Comparison of ENCODE assay signal across 12 cellular contexts in the genomic region with DNA sequence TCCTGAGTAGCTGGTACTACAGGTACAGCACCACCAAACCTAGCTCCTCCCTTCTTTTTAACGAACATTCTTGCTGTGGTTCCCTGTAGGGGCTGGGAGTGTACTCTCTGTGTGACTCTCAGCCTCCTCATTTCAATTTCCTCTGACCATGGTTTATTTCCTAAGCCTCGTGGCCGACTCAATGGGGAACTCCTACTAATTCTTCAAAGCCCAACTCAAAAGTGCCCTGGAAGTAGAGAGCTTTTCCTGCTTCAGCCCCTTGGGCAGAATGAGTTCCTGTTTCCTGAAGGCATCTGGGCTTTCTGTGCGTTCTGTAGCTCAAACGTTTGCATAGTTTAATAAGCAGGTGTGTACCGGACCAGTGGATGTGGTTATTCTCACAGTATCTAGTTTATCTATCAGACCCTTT.
DNase-seq lines count a peak whose midpoint lies in the region; ATAC-seq and TF ChIP-seq lines count a peak whose summit lies in the region.
"Had no signal": no experiment of that assay in that cellular context is flagged by ENCODE, and none has a peak within 500 bp of the region (broad histone marks: within the 10 kb centered on the region; RNA-seq: fewer than 3 reads in every experiment).

No MANE protein-coding gene starts in this region.

- H3K4me1 ChIP-seq in BLaER1 treated with 17β-estradiol and CSF1 and Interleukin-3, amounts not matched to agents 10 nM and 100 nM = peaks cover 57 to 95% (median 80%) of the 10 kb centered on the region in 10 experiments
- peaks cover 79% of the 10 kb centered on the region for H3K4me1 ChIP-seq in DND-41 (ENCODE audit: insufficient read depth, low read length)

- ATAC-seq in DND-41 (ENCODE audit: insufficient read depth, low read depth) (peak; percentile 43), WTC11 (no peak), naive B cell (ENCODE audit: low read depth in 2 of 2) (no peak), HG03520 (IDR thresholded peaks at IDR 0.05; ENCODE audit: unreplicated experiment) (no peak)
- no peak for ATAC-seq in activated CD4-positive, CD25-positive, alpha-beta regulatory T cell treated with anti-CD3 and anti-CD28 coated beads, Interleukin-2, amount 50 U/mL, for 24 hours
- ATAC-seq: mucosa of descending colon, Panc1, upper lobe of right lung had no signal

- H2AFZ ChIP-seq in DND-41 (ENCODE audit: low read depth, low read length) = 0 out of 2 replicates have a peak overlapping the region, but pooled peaks have one; percentile 27

- TF ChIP-seq CTCF in DND-41 (IDR thresholded peaks at IDR 0.05; ENCODE audit: borderline replicate concordance, extremely low read depth, low read length, poor library complexity, severe bottlenecking) (no peak), WTC11 (IDR thresholded peaks at IDR 0.05) (no peak)

- H3K4me2 ChIP-seq in BLaER1 treated with 17β-estradiol and CSF1 and Interleukin-3, amounts not matched to agents 10 nM and 100 nM = peak overlapping the region; percentile 84 to 96 (median 92)
- H3K4me2 ChIP-seq in DND-41 (ENCODE audit: insufficient read depth, low read length) = peak overlapping the region; percentile 96

- H3K27ac ChIP-seq in BLaER1 treated with 17β-estradiol and CSF1 and Interleukin-3, amounts not matched to agents 10 nM and 100 nM = peak overlapping the region in 2 of 11 experiments; percentile 7 to 24; a peak in 2 of 22 replicates
- H3K27ac ChIP-seq in DND-41 (ENCODE audit: low read length) = peak overlapping the region; percentile 98
- H3K27ac ChIP-seq: epithelial cell of prostate, upper lobe of right lung had no signal

- POLR2A ChIA-PET in WTC11 (lab: Charles Lee) = interaction anchor here (1.2 to 3.8 kb wide), 2 partner anchors 70 to 100 kb away, joined by 3 to 20 read pairs; a partner anchor contains a TSS

- H3K27ac Mint-ChIP-seq in WTC11 (no peak overlapping the region), naive B cell (peak overlapping the region in 4 of 6 donors; percentile 70 to 92 (median 86))

- H3K27me3 Mint-ChIP-seq in WTC11 (ENCODE audit: low read depth) (peaks cover 49% of the 10 kb centered on the region), naive B cell (peaks cover 0 to 11% (median 8%) of the 10 kb centered on the region in 3 donors)

- H3K4me1 Mint-ChIP-seq in WTC11 = peaks cover 78% of the 10 kb centered on the region
- peaks cover 57 to 71% (median 65%) of the 10 kb centered on the region in 3 donors for H3K4me1 Mint-ChIP-seq in naive B cell

- DNase-seq in DND-41 (peak; percentile 76), WTC11 (ENCODE audit: low spot score) (no peak), naive B cell (no peak), COLO829 (ENCODE audit: low spot score) (no peak)
- DNase-seq: mucosa of descending colon, NCI-H1436, upper lobe of right lung had no signal

- H3K79me2 ChIP-seq in DND-41 (ENCODE audit: insufficient read depth, low read length) = no peaks in the 10 kb centered on the region

- peak overlapping the region; percentile 16 for H3K4me3 Mint-ChIP-seq in WTC11
- peak overlapping the region in 6 of 8 donors; percentile 16 to 53 (median 34) for H3K4me3 Mint-ChIP-seq in naive B cell

- CTCF ChIA-PET in WTC11 (lab: Charles Lee) = interaction anchor here (0.7 to 1.4 kb wide), 3 partner anchors 12 to 164 kb away, joined by 4 to 5 read pairs (median 4); no protein-coding TSS in a partner anchor

- H4K20me1 ChIP-seq in BLaER1 treated with 17β-estradiol and CSF1 and Interleukin-3, amounts not matched to agents 10 nM and 100 nM = no peaks in the 10 kb centered on the region
- H4K20me1 ChIP-seq in DND-41 (ENCODE audit: insufficient read depth, low read length) = no peaks in the 10 kb centered on the region

- no peak overlapping the region for H3K9ac ChIP-seq in BLaER1 treated with 17β-estradiol and CSF1 and Interleukin-3, amounts not matched to agents 10 nM and 100 nM
- peak overlapping the region; percentile 71 for H3K9ac ChIP-seq in DND-41 (ENCODE audit: low read depth, low read length)

- no peaks in the 10 kb centered on the region for H3K9me3 Mint-ChIP-seq in WTC11
- H3K9me3 Mint-ChIP-seq in naive B cell = no peaks in the 10 kb centered on the region

- H3K36me3 Mint-ChIP-seq in WTC11 (no peaks in the 10 kb centered on the region), naive B cell (no peaks in the 10 kb centered on the region)

- H3K36me3 ChIP-seq in BLaER1 treated with 17β-estradiol and CSF1 and Interleukin-3, amounts not matched to agents 10 nM and 100 nM = no peaks in the 10 kb centered on the region
- H3K36me3 ChIP-seq in DND-41 (ENCODE audit: insufficient read depth, low read length) = no peaks in the 10 kb centered on the region
- H3K36me3 ChIP-seq: upper lobe of right lung had no signal

- H3K4me3 ChIP-seq in BLaER1 treated with 17β-estradiol and CSF1 and Interleukin-3, amounts not matched to agents 10 nM and 100 nM = no peak overlapping the region
- peak overlapping the region in 1 of 2 experiments; percentile 55; a peak in 1 of 4 replicates for H3K4me3 ChIP-seq in DND-41 (ENCODE audit: low read depth in 1 of 2, low read length in 2 of 2)
- H3K4me3 ChIP-seq: mucosa of descending colon, upper lobe of right lung had no signal

- H3K9me3 ChIP-seq in BLaER1 treated with 17β-estradiol and CSF1 and Interleukin-3, amounts not matched to agents 10 nM and 100 nM (replicated peaks in 1 of 11) = no peaks in the 10 kb centered on the region
- no peaks in the 10 kb centered on the region for H3K9me3 ChIP-seq in DND-41 (ENCODE audit: insufficient read depth, low read length, severe bottlenecking)
- H3K9me3 ChIP-seq: mucosa of descending colon, upper lobe of right lung had no signal

- peaks cover 0 to 21% (median 0%) of the 10 kb centered on the region in 11 experiments; a peak in 7 of 22 replicates for H3K27me3 ChIP-seq in BLaER1 treated with 17β-estradiol and CSF1 and Interleukin-3, amounts not matched to agents 10 nM and 100 nM
- H3K27me3 ChIP-seq in DND-41 (ENCODE audit: insufficient read depth, low read length, poor library complexity) = no peaks in the 10 kb centered on the region

TF ChIP-seq in WTC11, 78 proteins besides CTCF, POLR2A, EP300 and RAD21:
- TF ChIP-seq RELA (CRISPR knock-in tag; IDR thresholded peaks at IDR 0.05; ENCODE audit: borderline replicate concordance) (no peak), ETV6 (CRISPR knock-in tag; IDR thresholded peaks at IDR 0.05) (0 out of 2 replicates have a peak, but pooled peaks have one; percentile 3)
